14 cellular contexts compared by ENCODE assay signal in genomic region chr3:14248849-14249523, GRCh38.
DNase-seq lines count a peak whose midpoint lies in the region; ATAC-seq and TF ChIP-seq lines count a peak whose summit lies in the region.
"Had no signal": no experiment of that assay in that cellular context is flagged by ENCODE, and none has a peak within 500 bp of the region (broad histone marks: within the 10 kb centered on the region; RNA-seq: fewer than 3 reads in every experiment).

No MANE protein-coding gene starts in this region.

- H3K27ac ChIP-seq in uterus, result peak overlapping the region in 1 of 2 donors; percentile 50
- H3K27ac ChIP-seq: WERI-Rb-1 had no signal

- H3K9me3 Mint-ChIP-seq in MCF 10A (ENCODE audit: unreplicated experiment), result no peaks in the 10 kb centered on the region
- H3K9me3 Mint-ChIP-seq: brain had no signal

- H3K9me3 ChIP-seq in uterus, result no peaks in the 10 kb centered on the region

- CTCF ChIA-PET in MCF 10A (lab: Yijun Ruan, JAX), result interaction anchor here (0.9 to 1.9 kb wide), 7 partner anchors 13 to 672 kb away, joined by 3 to 11 read pairs (median 4); no protein-coding TSS in a partner anchor

- TF ChIP-seq CTCF in MCF 10A (IDR thresholded peaks at IDR 0.05; ENCODE audit: unreplicated experiment) (no peak), uterus (IDR thresholded peaks at IDR 0.05) (no peak)

- peaks cover 10% of the 10 kb centered on the region for H3K27me3 Mint-ChIP-seq in MCF 10A (ENCODE audit: insufficient read depth, unreplicated experiment)

- intact Hi-C loops in MCF 10A (cut with micrococcal nuclease) (no loop called here), left ventricle myocardium superior (cut with micrococcal nuclease) (no loop called here), uterus (cut with DNase I; ENCODE audit: low total_unique reads) (no loop called here)

- POLR2A ChIA-PET in MCF 10A (lab: Yijun Ruan, JAX), result no interaction called here

- ATAC-seq in left ventricle myocardium superior (peak; percentile 82), HG02885 (IDR thresholded peaks at IDR 0.05; ENCODE audit: poor library complexity, unreplicated experiment) (no peak)

- in situ Hi-C loops in T47D (cut with HindIII; ENCODE audit: low pct_unique_long_range_greater_than_20kb, low sequenced_read_pairs), result no loop called here

- no peak for TF ChIP-seq POLR2A in uterus (IDR thresholded peaks at IDR 0.05)

- DNase-seq in T47D (ENCODE audit: low read depth in 1 of 2, low spot score in 1 of 2), result peak; percentile 41 to 91
- DNase-seq in MCF 10A (ENCODE audit: unreplicated experiment), result no peak
- no peak for DNase-seq in left ventricle myocardium superior
- DNase-seq in occipital lobe (lab: John Stamatoyannopoulos, UW), result peak; percentile 30
- DNase-seq in uterus, result peak; percentile 42 to 72
- DNase-seq in kidney tubule cell (ENCODE audit: low spot score), result no peak
- DNase-seq in LoVo (ENCODE audit: low spot score), result no peak
- DNase-seq: activated naive CD4-positive, alpha-beta T cell; Calu3; NCI-H1092 treated with DMSO at 0.1 percent for 48 hours; NCI-H226; WERI-Rb-1 had no signal

- no peaks in the 10 kb centered on the region for H3K27me3 ChIP-seq in uterus

- H3K27ac Mint-ChIP-seq in MCF 10A (ENCODE audit: low read depth, unreplicated experiment), result no peak overlapping the region
- H3K27ac Mint-ChIP-seq: brain had no signal

- H3K4me3 ChIP-seq in uterus, result no peak overlapping the region

- no TSS peak for BruUV-seq in MCF 10A (replicated peaks; lab: Mats Ljungman, UMichigan)

- H3K4me1 ChIP-seq in uterus, result no peaks in the 10 kb centered on the region

- H3K36me3 Mint-ChIP-seq in MCF 10A (ENCODE audit: insufficient read depth, unreplicated experiment), result no peaks in the 10 kb centered on the region
- H3K36me3 Mint-ChIP-seq: brain had no signal

- H3K4me3 Mint-ChIP-seq in MCF 10A (ENCODE audit: unreplicated experiment), result no peak overlapping the region
- H3K4me3 Mint-ChIP-seq: brain had no signal

- H3K4me1 Mint-ChIP-seq in MCF 10A (ENCODE audit: insufficient read depth, unreplicated experiment), result no peaks in the 10 kb centered on the region
- H3K4me1 Mint-ChIP-seq: brain had no signal

- H3K36me3 ChIP-seq in uterus, result no peaks in the 10 kb centered on the region
- H3K36me3 ChIP-seq: WERI-Rb-1 had no signal

Comparison
In these comparisons a context has a peak if more than half of its experiments do, and no peak if none do; other contexts are left out.
1. DNase-seq: peak in T47D (2 of 2), occipital lobe (single experiment) and uterus (2 of 2); none in MCF 10A (single experiment), left ventricle myocardium superior (single experiment), kidney tubule cell (single experiment) and LoVo (single experiment).